In the genomic region with DNA sequence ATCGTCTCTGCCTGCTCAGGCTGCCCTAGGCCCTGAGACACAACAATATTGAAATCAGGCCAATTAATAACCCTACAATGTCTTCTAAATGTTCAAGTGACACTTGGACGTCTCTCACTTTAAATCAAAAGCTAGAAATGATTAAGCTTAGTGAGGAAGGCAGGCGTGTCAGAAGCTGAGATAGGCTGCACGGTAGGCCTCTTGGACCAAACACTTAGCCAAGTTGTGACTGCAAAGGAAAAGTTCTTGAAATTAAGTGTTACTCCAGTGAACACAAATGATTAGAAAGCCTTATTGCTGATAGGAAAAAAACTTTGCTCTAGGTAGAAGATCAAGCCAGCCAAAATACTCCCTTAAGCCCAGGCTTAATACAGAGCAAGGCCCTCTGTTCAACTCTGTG, we compare ENCODE assay signal across 1 cellular context.
TF ChIP-seq lines count a peak whose summit lies in the region.

No MANE protein-coding gene starts in this region.

TF ChIP-seq in IMR-90, 13 proteins besides CTCF, POLR2A, EP300 and RAD21:
- TF ChIP-seq SMC3 (IDR thresholded peaks at IDR 0.05; ENCODE audit: low read depth, low read length) (no peak), NFE2L2 (IDR thresholded peaks at IDR 0.05; ENCODE audit: low read depth, low read length) (no peak), RCOR1 (IDR thresholded peaks at IDR 0.05; ENCODE audit: insufficient replicate concordance, low read length) (no peak), MAZ (IDR thresholded peaks at IDR 0.05; ENCODE audit: borderline replicate concordance, low read depth, low read length) (no peak), RFX5 (IDR thresholded peaks at IDR 0.05; ENCODE audit: low read depth, low read length) (no peak), CEBPB (IDR thresholded peaks at IDR 0.05; ENCODE audit: low read depth, low read length) (no peak), FOS (IDR thresholded peaks at IDR 0.05; ENCODE audit: low read depth, low read length) (no peak), MAFK (IDR thresholded peaks at IDR 0.05; ENCODE audit: low read depth, low read length) (no peak), MXI1 (IDR thresholded peaks at IDR 0.05; ENCODE audit: borderline replicate concordance, low read depth, low read length) (no peak), BHLHE40 (IDR thresholded peaks at IDR 0.05; ENCODE audit: low read depth, low read length) (no peak), CHD1 (IDR thresholded peaks at IDR 0.05; ENCODE audit: low read depth, low read length) (no peak)
- TF ChIP-seq, protein P1, sequence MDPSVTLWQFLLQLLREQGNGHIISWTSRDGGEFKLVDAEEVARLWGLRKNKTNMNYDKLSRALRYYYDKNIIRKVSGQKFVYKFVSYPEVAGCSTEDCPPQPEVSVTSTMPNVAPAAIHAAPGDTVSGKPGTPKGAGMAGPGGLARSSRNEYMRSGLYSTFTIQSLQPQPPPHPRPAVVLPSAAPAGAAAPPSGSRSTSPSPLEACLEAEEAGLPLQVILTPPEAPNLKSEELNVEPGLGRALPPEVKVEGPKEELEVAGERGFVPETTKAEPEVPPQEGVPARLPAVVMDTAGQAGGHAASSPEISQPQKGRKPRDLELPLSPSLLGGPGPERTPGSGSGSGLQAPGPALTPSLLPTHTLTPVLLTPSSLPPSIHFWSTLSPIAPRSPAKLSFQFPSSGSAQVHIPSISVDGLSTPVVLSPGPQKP (IDR thresholded peaks at IDR 0.05; ENCODE audit: borderline replicate concordance, low read depth, low read length), result no peak
- TF ChIP-seq, protein P2, sequence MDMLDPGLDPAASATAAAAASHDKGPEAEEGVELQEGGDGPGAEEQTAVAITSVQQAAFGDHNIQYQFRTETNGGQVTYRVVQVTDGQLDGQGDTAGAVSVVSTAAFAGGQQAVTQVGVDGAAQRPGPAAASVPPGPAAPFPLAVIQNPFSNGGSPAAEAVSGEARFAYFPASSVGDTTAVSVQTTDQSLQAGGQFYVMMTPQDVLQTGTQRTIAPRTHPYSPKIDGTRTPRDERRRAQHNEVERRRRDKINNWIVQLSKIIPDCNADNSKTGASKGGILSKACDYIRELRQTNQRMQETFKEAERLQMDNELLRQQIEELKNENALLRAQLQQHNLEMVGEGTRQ (IDR thresholded peaks at IDR 0.05; ENCODE audit: low read depth, low read length), result no peak
TF ChIP-seq in IMR-90: peak in this region for 0.
